15 cellular contexts compared by ENCODE assay signal in the genomic region with DNA sequence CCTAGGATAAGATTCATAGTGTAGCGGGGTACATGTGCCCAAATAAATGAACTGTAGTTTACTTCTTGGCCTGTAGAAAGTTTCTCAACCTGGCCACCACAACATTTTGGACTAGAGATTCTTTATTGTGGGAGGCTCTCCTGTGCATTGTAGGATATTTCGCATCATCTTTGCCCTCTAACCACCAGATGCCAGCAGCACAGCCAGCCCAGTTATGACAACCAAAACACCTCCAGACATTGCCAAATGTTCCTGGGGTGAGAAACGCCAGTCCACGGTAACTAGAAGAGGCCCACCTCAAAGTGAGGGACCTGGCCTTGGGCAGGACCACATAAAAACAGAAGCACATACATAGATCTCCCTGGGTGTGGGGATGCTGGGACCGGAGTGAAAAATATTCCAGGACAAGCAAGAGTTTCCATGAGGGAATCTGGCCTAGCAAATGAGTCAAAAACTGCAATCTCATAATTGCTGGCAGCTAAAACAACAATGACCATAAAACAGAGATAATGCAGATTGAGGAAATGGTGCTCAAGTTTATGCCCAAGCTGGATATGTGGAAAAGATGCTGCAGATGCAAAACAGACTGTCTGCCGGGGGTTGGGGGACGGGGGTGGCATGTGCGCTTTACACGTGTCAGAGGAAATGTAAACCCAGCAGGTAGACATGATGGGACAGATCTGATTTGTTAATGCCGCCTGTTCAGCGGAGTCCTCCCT. TPM values are rescaled to one million over a fixed set of nuclear protein-coding genes. Genes with fewer than 3 reads are reported as not detected.
A peak's percentile ranks its signal among the peaks of the same experiment; 100 is the strongest.
DNase-seq lines count a peak whose midpoint lies in the region; ATAC-seq and TF ChIP-seq lines count a peak whose summit lies in the region.
"Had no signal": no experiment of that assay in that cellular context is flagged by ENCODE, and none has a peak within 500 bp of the region (broad histone marks: within the 10 kb centered on the region; RNA-seq: fewer than 3 reads in every experiment).

No MANE protein-coding gene starts in this region.

- H3K36me3 ChIP-seq in ACC112 (ENCODE audit: insufficient read depth, low read length) = no peaks in the 10 kb centered on the region
- H3K36me3 ChIP-seq in CD4-positive, alpha-beta memory T cell (ENCODE audit: insufficient read depth, low read length) = peaks cover 5% of the 10 kb centered on the region
- H3K36me3 ChIP-seq: BLaER1 had no signal

- CTCF ChIA-PET in CD4-positive, alpha-beta memory T cell (lab: Charles Lee; ENCODE audit: partially characterized antibody) = interaction anchor here (21.4 kb wide), 1 partner anchor 38 kb away, joined by 267 read pairs; the partner anchor contains the start of gene ARHGEF3

- H3K27ac ChIP-seq in ACC112 (ENCODE audit: low read depth, low read length) = 0 out of 2 replicates have a peak overlapping the region, but pooled peaks have one; percentile 6
- H3K27ac ChIP-seq in CD4-positive, alpha-beta memory T cell (ENCODE audit: low read depth, low read length) = peak overlapping the region; percentile 6
- H3K27ac ChIP-seq: BLaER1 had no signal

- TF ChIP-seq CTCF in fibroblast of villous mesenchyme (IDR thresholded peaks at IDR 0.05; ENCODE audit: insufficient read depth, low read depth, low read length) = no peak

- no peaks in the 10 kb centered on the region for H3K79me2 ChIP-seq in ACC112 (ENCODE audit: control insufficient read depth, insufficient read depth, low read length, unreplicated experiment)

- no peaks in the 10 kb centered on the region for H3K27me3 ChIP-seq in ACC112 (ENCODE audit: insufficient read depth, low read length)
- no peaks in the 10 kb centered on the region for H3K27me3 ChIP-seq in CD4-positive, alpha-beta memory T cell (ENCODE audit: insufficient read depth, low read length)
- H3K27me3 ChIP-seq: BLaER1, heart left ventricle had no signal

- ATAC-seq in activated naive CD8-positive, alpha-beta T cell treated with anti-CD3 and anti-CD28 coated beads, Interleukin-2, amount 50 U/mL, for 24 hours = no peak
- no peak for ATAC-seq in HG03460 (IDR thresholded peaks at IDR 0.05; ENCODE audit: unreplicated experiment)
- ATAC-seq in GM21786 (IDR thresholded peaks at IDR 0.05; ENCODE audit: unreplicated experiment) = no peak
- ATAC-seq: GM12878, Panc1 had no signal

- H3K4me3 ChIP-seq in ACC112 (ENCODE audit: low read depth, low read length) = no peak overlapping the region
- no peak overlapping the region for H3K4me3 ChIP-seq in CD4-positive, alpha-beta memory T cell (ENCODE audit: low read length in 2 of 2)
- H3K4me3 ChIP-seq in fibroblast of villous mesenchyme (ENCODE audit: low read depth, low read length) = no peak overlapping the region
- H3K4me3 ChIP-seq: BLaER1, GM12878, heart left ventricle had no signal

- no peaks in the 10 kb centered on the region for H3K27me3 Mint-ChIP-seq in CD4-positive, alpha-beta memory T cell
- H3K27me3 Mint-ChIP-seq in activated naive CD8-positive, alpha-beta T cell treated with anti-CD3 and anti-CD28 coated beads, Interleukin-2, amount 50 U/mL, for 24 hours = no peaks in the 10 kb centered on the region

- H2AFZ ChIP-seq in ACC112 (ENCODE audit: low read length, unreplicated experiment) = no peak overlapping the region

- POLR2A ChIA-PET in CD4-positive, alpha-beta memory T cell (lab: Charles Lee; ENCODE audit: partially characterized antibody) = interaction anchor here (11.8 kb wide), 1 partner anchor 37 kb away, joined by 172 read pairs; the partner anchor contains the start of gene ARHGEF3

- H3K4me1 ChIP-seq in ACC112 (ENCODE audit: control insufficient read depth, insufficient read depth, low read length, unreplicated experiment) = peaks cover 7% of the 10 kb centered on the region
- H3K4me1 ChIP-seq in CD4-positive, alpha-beta memory T cell (ENCODE audit: insufficient read depth, low read length) = peaks cover 85% of the 10 kb centered on the region
- H3K4me1 ChIP-seq: BLaER1 had no signal

- H3K9me3 Mint-ChIP-seq in CD4-positive, alpha-beta memory T cell = no peaks in the 10 kb centered on the region
- H3K9me3 Mint-ChIP-seq in activated naive CD8-positive, alpha-beta T cell treated with anti-CD3 and anti-CD28 coated beads, Interleukin-2, amount 50 U/mL, for 24 hours = no peaks in the 10 kb centered on the region

- no peaks in the 10 kb centered on the region for H3K9me3 ChIP-seq in CD4-positive, alpha-beta memory T cell (ENCODE audit: control insufficient read depth in 1 of 2, low read length in 2 of 2)
- H3K9me3 ChIP-seq: BLaER1, heart left ventricle had no signal

- intact Hi-C loops in CD4-positive, alpha-beta memory T cell (cut with micrococcal nuclease) = no loop called here

- peaks cover 58 to 87% (median 75%) of the 10 kb centered on the region in 4 donors for H3K4me1 Mint-ChIP-seq in CD4-positive, alpha-beta memory T cell
- H3K4me1 Mint-ChIP-seq in activated naive CD8-positive, alpha-beta T cell treated with anti-CD3 and anti-CD28 coated beads, Interleukin-2, amount 50 U/mL, for 24 hours = peaks cover 90% of the 10 kb centered on the region

- H3K4me3 Mint-ChIP-seq in CD4-positive, alpha-beta memory T cell = peak overlapping the region in 3 of 8 donors; percentile 3 to 47 (median 31)
- H3K4me3 Mint-ChIP-seq in activated naive CD8-positive, alpha-beta T cell treated with anti-CD3 and anti-CD28 coated beads, Interleukin-2, amount 50 U/mL, for 24 hours = no peak overlapping the region

- H3K36me3 Mint-ChIP-seq in CD4-positive, alpha-beta memory T cell = peaks cover 49 to 61% of the 10 kb centered on the region in 2 donors
- H3K36me3 Mint-ChIP-seq in activated naive CD8-positive, alpha-beta T cell treated with anti-CD3 and anti-CD28 coated beads, Interleukin-2, amount 50 U/mL, for 24 hours (ENCODE audit: low read depth) = peaks cover 56% of the 10 kb centered on the region

- peak overlapping the region; percentile 31 to 92 (median 78) for H3K27ac Mint-ChIP-seq in CD4-positive, alpha-beta memory T cell
- H3K27ac Mint-ChIP-seq in activated naive CD8-positive, alpha-beta T cell treated with anti-CD3 and anti-CD28 coated beads, Interleukin-2, amount 50 U/mL, for 24 hours = peak overlapping the region; percentile 86

- DNase-seq in CD4-positive, alpha-beta memory T cell = no peak
- DNase-seq in activated naive CD8-positive, alpha-beta T cell treated with anti-CD3 and anti-CD28 coated beads, Interleukin-2, amount 50 U/mL, for 24 hours = no peak
- DNase-seq in fibroblast of villous mesenchyme (ENCODE audit: low read depth) = peak; percentile 73
- no peak for DNase-seq in stimulated activated CD4-positive, alpha-beta T cell treated with anti-CD3 and anti-CD28 coated beads, Interleukin-2, amount 100 ng/mL, for 24 hours
- DNase-seq: effector memory CD4-positive, alpha-beta T cell; EL; heart left ventricle; NCI-H146; NCI-H526 had no signal

RNA-seq across cellular contexts. Expression of gene ARHGEF3, which starts 39.7 kb away (rescaled TPM):
- 100 to 1,000 TPM; 120 TPM for total RNA-seq in CD4-positive, alpha-beta memory T cell
- 100 to 1,000 TPM; 131 to 160 TPM for polyA plus RNA-seq in CD4-positive, alpha-beta memory T cell
- 5.5 and 6.5 TPM in 2 replicates for total RNA-seq in fibroblast of villous mesenchyme

Comparison
In these comparisons a context has a peak if more than half of its experiments do, and no peak if none do; other contexts are left out.
1. RNA of gene ARHGEF3, which starts 39.7 kb away (total RNA-seq): 120 TPM in CD4-positive, alpha-beta memory T cell; 5.5 to 6.5 TPM in fibroblast of villous mesenchyme; every median in the first group is over 10 times any median in the second.